ENCODE assay signal across 8 cellular contexts in genomic region chr12:122031342-122032216, GRCh38. TPM values are rescaled to one million over a fixed set of nuclear protein-coding genes. Genes with fewer than 3 reads are reported as not detected.
DNase-seq lines count a peak whose midpoint lies in the region; ATAC-seq, FAIRE-seq and TF ChIP-seq lines count a peak whose summit lies in the region.

No MANE protein-coding gene starts in this region.

- H3K4me3 ChIP-seq in Loucy (ENCODE audit: low read length, poor library complexity, severe bottlenecking) (no peak overlapping the region), pancreas (no peak overlapping the region)

- H4K20me1 ChIP-seq in Loucy (ENCODE audit: insufficient read depth, low read length, poor library complexity, severe bottlenecking) = peaks cover 37% of the 10 kb centered on the region

- H3K4me1 ChIP-seq in Loucy (ENCODE audit: insufficient read depth, low read length, poor library complexity, severe bottlenecking) (peaks cover 9% of the 10 kb centered on the region), pancreas (peaks cover 0 to 5% (median 4%) of the 10 kb centered on the region in 3 donors)

- no peaks in the 10 kb centered on the region for H3F3A ChIP-seq in Loucy (ENCODE audit: low read depth)

- H3K27ac ChIP-seq in pancreas = no peak overlapping the region

- H3K27me3 ChIP-seq in Loucy (ENCODE audit: insufficient read depth, low read length, poor library complexity, severe bottlenecking) = no peaks in the 10 kb centered on the region
- H3K27me3 ChIP-seq in pancreas = no peaks in the 10 kb centered on the region

- intact Hi-C loops in pancreas (cut with DNase I) = no loop called here

- H2AFZ ChIP-seq in Loucy (ENCODE audit: low read length) = no peak overlapping the region

- H3K9me3 ChIP-seq in Loucy (ENCODE audit: insufficient read depth, low read depth, low read length) = no peaks in the 10 kb centered on the region
- no peaks in the 10 kb centered on the region for H3K9me3 ChIP-seq in pancreas

- no peak for FAIRE-seq in pancreas (lab: Jason Lieb, UNC)

- peak; percentile 50 for DNase-seq in Daoy (ENCODE audit: low read depth)
- DNase-seq in activated T-cell treated with anti-CD3 and anti-CD28 coated beads for 24 hours (ENCODE audit: low read depth) = peak; percentile 42
- peak; percentile 16 for DNase-seq in fibroblast of peridontal ligament (ENCODE audit: extremely low read depth)
- peak in 4 of 6 donors; percentile 50 to 85 (median 65) for DNase-seq in pancreas

- H3K4me2 ChIP-seq in Loucy (ENCODE audit: low read depth, low read length, poor library complexity, severe bottlenecking) = no peak overlapping the region

- H3K9me2 ChIP-seq in Loucy (replicated peaks; ENCODE audit: low read depth, low read length) = no peaks in the 10 kb centered on the region

- H3K9ac ChIP-seq in Loucy (ENCODE audit: low read depth, low read length, poor library complexity, severe bottlenecking) = no peak overlapping the region

- TF ChIP-seq CTCF in Loucy (conservative IDR thresholded peaks at IDR 0.05; ENCODE audit: low read length) (peak; percentile 68), pancreas (IDR thresholded peaks at IDR 0.05) (peak; percentile 59 to 76 (median 64))

- peaks cover 70% of the 10 kb centered on the region for H3K79me2 ChIP-seq in Loucy (ENCODE audit: insufficient read depth, low read length)

- WGBS in pancreas, 2 donors = 55 to 69% methylated on average over 19 to 21 of the region's 21 CpGs

- H3K36me3 ChIP-seq in Loucy (ENCODE audit: insufficient read depth, low read length) = peaks cover 26% of the 10 kb centered on the region; the same call in 1 of the 2 replicates
- H3K36me3 ChIP-seq in pancreas = peaks cover 0 to 15% (median 0%) of the 10 kb centered on the region in 3 donors

- ATAC-seq in pancreas (peak in 3 of 4 donors; percentile 61 to 76 (median 68)), HG03045 (IDR thresholded peaks at IDR 0.05; ENCODE audit: unreplicated experiment) (no peak), HG02884 (IDR thresholded peaks at IDR 0.05; ENCODE audit: unreplicated experiment) (no peak), GM21526 (IDR thresholded peaks at IDR 0.05; ENCODE audit: low FRiP score, unreplicated experiment) (no peak)

RNA-seq across cellular contexts. Expression of gene BCL7A, which starts 9.9 kb away (rescaled TPM):
- total RNA-seq in Daoy (2014; rRNA removed; shearing (Covaris generic)) = 7.1 and 9.4 TPM in 2 replicates
- 10 to 100 TPM in 3 of 6 donors, 1 to 10 TPM in 3; 8.3 to 13.4 (median 10.5) TPM for total RNA-seq in pancreas
- 1 to 10 TPM; 6.9 to 8.3 TPM for polyA plus RNA-seq in pancreas

RNA-seq across cellular contexts. Expression of gene MLXIP, which starts 47.0 kb away (rescaled TPM):
- total RNA-seq in Daoy (2014; rRNA removed; shearing (Covaris generic)) = 3.4 and 7.1 TPM in 2 replicates
- 10 to 100 TPM; 44.0 to 78.0 (median 55.5) TPM for total RNA-seq in pancreas
- 10 to 100 TPM; 35.4 to 90.1 TPM for polyA plus RNA-seq in pancreas

Comparison
In these comparisons a context has a peak if more than half of its experiments do, and no peak if none do; other contexts are left out.
1. ATAC-seq: peak in pancreas (3 of 4); none in HG03045 (single experiment), HG02884 (single experiment) and GM21526 (single experiment).
2. Peak in every context shown above with its lines, with median percentiles within 50 percentile points of each other: DNase-seq.